1 cellular context compared by ENCODE assay signal in the genomic region with DNA sequence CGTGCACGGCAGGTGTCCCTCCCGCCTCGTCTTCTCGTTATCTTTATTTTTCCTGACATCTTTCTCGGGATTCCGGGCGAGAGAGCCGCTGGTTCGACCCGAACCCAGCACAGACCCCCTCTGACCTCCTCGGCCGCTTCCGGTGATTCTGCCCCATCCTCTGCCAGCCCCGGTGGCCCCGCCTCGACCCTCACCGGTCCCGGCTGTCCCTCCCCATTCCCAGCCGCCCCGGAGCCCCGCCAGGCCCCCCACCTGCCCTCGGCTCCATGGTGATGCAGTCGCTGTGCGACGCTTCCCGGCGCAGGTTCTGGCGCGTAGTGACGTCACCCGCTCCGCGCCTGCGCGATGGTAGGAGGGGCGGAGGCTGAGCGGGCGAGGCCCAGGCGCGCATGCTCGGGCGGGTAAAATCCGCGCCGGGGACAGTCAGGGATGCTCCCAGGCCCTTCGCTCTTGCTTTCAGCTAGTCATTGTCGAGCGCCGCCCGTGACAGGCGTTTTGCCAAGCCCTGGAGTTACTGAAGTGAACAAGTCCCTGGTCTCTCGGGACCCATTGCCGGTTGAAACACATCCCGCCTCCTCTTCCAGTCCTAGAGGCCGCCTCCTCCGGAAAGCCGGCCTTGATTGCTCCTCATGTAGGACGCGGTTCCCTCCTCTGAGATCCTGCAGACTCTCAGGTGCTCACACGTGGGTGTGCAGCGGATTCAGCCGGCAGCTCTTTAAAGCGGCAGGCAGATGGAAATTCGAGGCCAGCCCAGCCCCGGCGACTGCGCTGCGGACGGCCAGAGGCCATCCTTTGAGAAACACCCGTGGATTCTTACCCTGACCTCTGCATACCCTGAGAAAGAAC.
TF ChIP-seq lines count a peak whose summit lies in the region.

Gene MTHFSD, minus strand, starts transcription at position 319 of the 846 bp plus-strand sequence. Its CDS starts 51 bp downstream, at position 268.

TF ChIP-seq in K562, 482 proteins besides CTCF, POLR2A, EP300 and RAD21 (continued from another document):
- TF ChIP-seq, protein P1, sequence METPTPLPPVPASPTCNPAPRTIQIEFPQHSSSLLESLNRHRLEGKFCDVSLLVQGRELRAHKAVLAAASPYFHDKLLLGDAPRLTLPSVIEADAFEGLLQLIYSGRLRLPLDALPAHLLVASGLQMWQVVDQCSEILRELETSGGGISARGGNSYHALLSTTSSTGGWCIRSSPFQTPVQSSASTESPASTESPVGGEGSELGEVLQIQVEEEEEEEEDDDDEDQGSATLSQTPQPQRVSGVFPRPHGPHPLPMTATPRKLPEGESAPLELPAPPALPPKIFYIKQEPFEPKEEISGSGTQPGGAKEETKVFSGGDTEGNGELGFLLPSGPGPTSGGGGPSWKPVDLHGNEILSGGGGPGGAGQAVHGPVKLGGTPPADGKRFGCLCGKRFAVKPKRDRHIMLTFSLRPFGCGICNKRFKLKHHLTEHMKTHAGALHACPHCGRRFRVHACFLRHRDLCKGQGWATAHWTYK (CRISPR knock-in tag; IDR thresholded peaks at IDR 0.05) = no peak
- TF ChIP-seq STAG1 (CRISPR knock-in tag; IDR thresholded peaks at IDR 0.05; ENCODE audit: borderline replicate concordance) (no peak), MAFF (IDR thresholded peaks at IDR 0.05; ENCODE audit: low read length) (no peak), RNF219 (CRISPR knock-in tag; IDR thresholded peaks at IDR 0.05) (no peak), ZNF785 (CRISPR knock-in tag; IDR thresholded peaks at IDR 0.05) (no peak), POLR2G (IDR thresholded peaks at IDR 0.05; ENCODE audit: low read depth, low read length) (peak; percentile 85), NELFE (IDR thresholded peaks at IDR 0.05; ENCODE audit: insufficient read depth, insufficient read length) (no peak), ZBTB2 (IDR thresholded peaks at IDR 0.05) (peak; percentile 97), ZFX (CRISPR knock-in tag; IDR thresholded peaks at IDR 0.05) (peak; percentile 71), HMG20B (CRISPR knock-in tag; IDR thresholded peaks at IDR 0.05) (no peak), PPARD (CRISPR knock-in tag; IDR thresholded peaks at IDR 0.05) (no peak), CAMTA2 (CRISPR knock-in tag; conservative IDR thresholded peaks at IDR 0.05) (no peak), TRIM28 (IDR thresholded peaks at IDR 0.05) (no peak), PTBP1 (IDR thresholded peaks at IDR 0.05; ENCODE audit: low read depth, low read length) (peak; percentile 85; the same call in 1 of the 2 replicates), RHOXF2B (CRISPR knock-in tag; conservative IDR thresholded peaks at IDR 0.05) (no peak), ZFP36 (IDR thresholded peaks at IDR 0.05; ENCODE audit: low read depth, low read length, partially characterized antibody) (peak; percentile 100)
